Comparison of ENCODE assay signal across 15 cellular contexts in the genomic region with DNA sequence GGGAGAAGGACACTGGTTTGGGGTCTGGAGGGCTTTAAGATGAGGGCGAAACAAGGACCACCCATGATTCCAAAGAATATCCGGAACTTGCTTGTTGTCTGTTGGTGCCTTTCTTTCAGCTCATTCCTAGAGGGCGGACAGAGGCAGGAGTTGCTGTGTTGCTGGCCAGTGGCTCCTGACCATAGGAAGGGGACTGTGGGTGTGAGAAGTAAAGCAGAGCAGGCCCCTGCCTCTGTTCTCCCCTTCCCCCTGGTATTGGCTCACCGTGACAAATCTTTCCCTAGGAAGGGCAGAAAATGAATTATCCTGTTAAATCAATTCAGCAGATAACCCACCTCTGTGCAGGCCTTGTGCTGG.
A peak's percentile ranks its signal among the peaks of the same experiment; 100 is the strongest.
DNase-seq lines count a peak whose midpoint lies in the region; ATAC-seq and TF ChIP-seq lines count a peak whose summit lies in the region.
"Had no signal": no experiment of that assay in that cellular context is flagged by ENCODE, and none has a peak within 500 bp of the region (broad histone marks: within the 10 kb centered on the region; RNA-seq: fewer than 3 reads in every experiment).

No MANE protein-coding gene starts in this region.

- no peaks in the 10 kb centered on the region for H3K79me2 ChIP-seq in neural progenitor cell (ENCODE audit: low read depth)

- peaks cover 42% of the 10 kb centered on the region for H3K4me1 Mint-ChIP-seq in endothelial cell (ENCODE audit: unreplicated experiment)
- peaks cover 45% of the 10 kb centered on the region for H3K4me1 Mint-ChIP-seq in neural progenitor cell

- H3K27me3 ChIP-seq in SJCRH30 (no peaks in the 10 kb centered on the region), neural progenitor cell (no peaks in the 10 kb centered on the region)

- H3K4me2 ChIP-seq in neural progenitor cell = no peak overlapping the region

- H3K36me3 ChIP-seq in SJCRH30 (no peaks in the 10 kb centered on the region), neural progenitor cell (no peaks in the 10 kb centered on the region)

- peaks cover 8% of the 10 kb centered on the region for H3K27me3 Mint-ChIP-seq in endothelial cell (ENCODE audit: unreplicated experiment)
- H3K27me3 Mint-ChIP-seq in neural progenitor cell (ENCODE audit: insufficient read depth, low read depth) = peaks cover 17% of the 10 kb centered on the region
- H3K27me3 Mint-ChIP-seq: CD4-positive, alpha-beta T cell had no signal

- no peak for ATAC-seq in GM19397 (IDR thresholded peaks at IDR 0.05; ENCODE audit: unreplicated experiment)
- no peak for ATAC-seq in HG02798 (IDR thresholded peaks at IDR 0.05; ENCODE audit: poor library complexity, unreplicated experiment)
- ATAC-seq: activated T-cell treated with anti-CD3 and anti-CD28 coated beads, Interleukin-2, amount 50 U/mL, for 72 hours had no signal

- H3K27ac Mint-ChIP-seq in endothelial cell (ENCODE audit: unreplicated experiment) (peak overlapping the region; percentile 62), neural progenitor cell (no peak overlapping the region)
- H3K27ac Mint-ChIP-seq: activated T-cell treated with anti-CD3 and anti-CD28 coated beads, Interleukin-2, amount 50 U/mL, for 72 hours; CD4-positive, alpha-beta T cell; HFFc6 had no signal

- H3K36me3 Mint-ChIP-seq in endothelial cell (ENCODE audit: low read depth, unreplicated experiment) = no peaks in the 10 kb centered on the region
- no peaks in the 10 kb centered on the region for H3K36me3 Mint-ChIP-seq in neural progenitor cell
- H3K36me3 Mint-ChIP-seq: brain had no signal

- no peaks in the 10 kb centered on the region for H3K9me3 ChIP-seq in SJCRH30 (replicated peaks)
- no peaks in the 10 kb centered on the region for H3K9me3 ChIP-seq in neural progenitor cell (ENCODE audit: low read depth)

- H3K4me3 Mint-ChIP-seq in endothelial cell (ENCODE audit: unreplicated experiment) = no peak overlapping the region
- no peak overlapping the region for H3K4me3 Mint-ChIP-seq in neural progenitor cell
- H3K4me3 Mint-ChIP-seq: activated T-cell treated with anti-CD3 and anti-CD28 coated beads, Interleukin-2, amount 50 U/mL, for 72 hours; brain; CD4-positive, alpha-beta T cell; HFFc6 had no signal

- no peak overlapping the region for H3K9ac ChIP-seq in neural progenitor cell

- H3K27ac ChIP-seq in SJCRH30 (peak overlapping the region; percentile 92), neural progenitor cell (no peak overlapping the region)

- H3K4me1 ChIP-seq in SJCRH30 (peaks cover 25% of the 10 kb centered on the region), neural progenitor cell (peaks cover 14% of the 10 kb centered on the region)

- H4K20me1 ChIP-seq in neural progenitor cell (ENCODE audit: low read depth) = no peaks in the 10 kb centered on the region

- no peaks in the 10 kb centered on the region for H3F3A ChIP-seq in neural progenitor cell (ENCODE audit: low read depth)

- H3K4me3 ChIP-seq in SJCRH30 = peak overlapping the region; percentile 38
- no peak overlapping the region for H3K4me3 ChIP-seq in neural progenitor cell

- DNase-seq in ELF-1 (ENCODE audit: low read depth, low spot score) = peak; percentile 53
- DNase-seq in SJCRH30 = peak; percentile 80 to 87
- DNase-seq in endothelial cell (ENCODE audit: low spot score) = no peak
- peak; percentile 52 for DNase-seq in neural progenitor cell (ENCODE audit: low spot score)
- DNase-seq in NCI-H1092 treated with DMSO at 0.1 percent for 48 hours (lab: John Stamatoyannopoulos, UW) = no peak
- DNase-seq in OCI-M2 (lab: John Stamatoyannopoulos, UW; ENCODE audit: unreplicated experiment) = no peak
- DNase-seq: activated CD4-positive, CD25-positive, alpha-beta regulatory T cell; activated T-cell treated with anti-CD3 and anti-CD28 coated beads, Interleukin-2, amount 50 U/mL, for 72 hours; CD4-positive, alpha-beta T cell; NCI-H1436 treated with DMSO at 0.1 percent for 48 hours; SHP77 had no signal

- no peaks in the 10 kb centered on the region for H3K9me3 Mint-ChIP-seq in endothelial cell (ENCODE audit: unreplicated experiment)
- peaks cover under 1% of the 10 kb centered on the region for H3K9me3 Mint-ChIP-seq in neural progenitor cell
- H3K9me3 Mint-ChIP-seq: CD4-positive, alpha-beta T cell; HFFc6 had no signal

- peak overlapping the region; percentile 58 for H2AFZ ChIP-seq in neural progenitor cell (replicated peaks)

- no peak for TF ChIP-seq CTCF in endothelial cell (IDR thresholded peaks at IDR 0.05; ENCODE audit: unreplicated experiment)
- no peak for TF ChIP-seq CTCF in neural progenitor cell (IDR thresholded peaks at IDR 0.05)

Comparison
In these comparisons a context has a peak if more than half of its experiments do, and no peak if none do; other contexts are left out.
1. DNase-seq: peak in ELF-1 (single experiment), SJCRH30 (2 of 2) and neural progenitor cell (single experiment); none in endothelial cell (single experiment), NCI-H1092 treated with DMSO at 0.1 percent for 48 hours (single experiment) and OCI-M2 (single experiment).